9 cellular contexts compared by ENCODE assay signal in the genomic region with DNA sequence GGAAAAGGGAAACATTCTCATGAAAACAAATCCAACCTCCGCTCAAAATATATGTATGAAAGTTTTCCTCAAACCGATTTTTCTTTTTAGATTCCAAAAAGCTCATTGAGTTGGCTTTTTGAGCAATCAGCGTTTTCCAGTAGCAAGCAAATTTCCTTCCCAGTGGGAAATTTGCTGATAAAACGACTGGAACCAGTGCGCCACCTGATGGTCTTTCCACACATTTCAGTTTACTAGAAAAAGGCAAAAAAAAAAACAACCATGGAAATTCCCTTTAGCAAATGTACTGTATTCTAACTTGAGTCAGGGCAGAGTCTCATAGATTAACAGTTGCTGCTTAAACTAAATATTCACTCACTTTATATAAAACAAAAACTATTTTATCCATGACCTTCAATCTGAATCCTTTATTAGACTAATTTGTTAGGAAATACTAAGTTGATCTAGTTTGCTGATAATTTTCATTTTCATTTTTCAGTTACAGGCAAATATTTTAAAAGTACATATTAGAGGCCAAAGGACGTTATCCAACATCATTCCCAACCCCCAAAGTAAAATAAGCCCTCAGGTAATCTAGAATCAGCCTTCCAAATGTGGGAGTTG.
DNase-seq lines count a peak whose midpoint lies in the region; TF ChIP-seq lines count a peak whose summit lies in the region.
"Had no signal": no experiment of that assay in that cellular context is flagged by ENCODE, and none has a peak within 500 bp of the region (broad histone marks: within the 10 kb centered on the region; RNA-seq: fewer than 3 reads in every experiment).

No MANE protein-coding gene starts in this region.

- CTCF ChIA-PET in CD4-positive, alpha-beta memory T cell (lab: Charles Lee; ENCODE audit: partially characterized antibody) = no interaction called here

- no peak overlapping the region for H3K27ac ChIP-seq in CD4-positive, alpha-beta memory T cell (ENCODE audit: low read depth, low read length)

- H3K4me3 ChIP-seq in CD4-positive, alpha-beta memory T cell (ENCODE audit: low read length in 2 of 2) = no peak overlapping the region

- no peaks in the 10 kb centered on the region for H3K27me3 ChIP-seq in CD4-positive, alpha-beta memory T cell (ENCODE audit: insufficient read depth, low read length)

- H3K4me3 Mint-ChIP-seq in endothelial cell (ENCODE audit: unreplicated experiment) = no peak overlapping the region
- H3K4me3 Mint-ChIP-seq in osteocyte (ENCODE audit: unreplicated experiment) = no peak overlapping the region
- H3K4me3 Mint-ChIP-seq in CD4-positive, alpha-beta memory T cell = no peak overlapping the region
- H3K4me3 Mint-ChIP-seq in T-helper 2 cell treated with Interferon-gamma antibody and Interleukin-4, amounts not matched to agents 5 μg/mL and 100 μg/mL, for 36 hours = no peak overlapping the region
- H3K4me3 Mint-ChIP-seq: activated naive CD8-positive, alpha-beta T cell had no signal

- H3K36me3 Mint-ChIP-seq in endothelial cell (ENCODE audit: low read depth, unreplicated experiment) (no peaks in the 10 kb centered on the region), osteocyte (ENCODE audit: unreplicated experiment) (no peaks in the 10 kb centered on the region)
- no peaks in the 10 kb centered on the region for H3K36me3 Mint-ChIP-seq in CD4-positive, alpha-beta memory T cell
- no peaks in the 10 kb centered on the region for H3K36me3 Mint-ChIP-seq in T-helper 2 cell treated with Interferon-gamma antibody and Interleukin-4, amounts not matched to agents 5 μg/mL and 100 μg/mL, for 36 hours (ENCODE audit: low read depth)
- H3K36me3 Mint-ChIP-seq: activated naive CD8-positive, alpha-beta T cell had no signal

- H3K4me1 ChIP-seq in CD4-positive, alpha-beta memory T cell (ENCODE audit: insufficient read depth, low read length) = no peaks in the 10 kb centered on the region

- H3K27ac Mint-ChIP-seq in endothelial cell (ENCODE audit: unreplicated experiment) (no peak overlapping the region), osteocyte (ENCODE audit: unreplicated experiment) (no peak overlapping the region)
- H3K27ac Mint-ChIP-seq in CD4-positive, alpha-beta memory T cell = no peak overlapping the region
- no peak overlapping the region for H3K27ac Mint-ChIP-seq in T-helper 2 cell treated with Interferon-gamma antibody and Interleukin-4, amounts not matched to agents 5 μg/mL and 100 μg/mL, for 36 hours
- H3K27ac Mint-ChIP-seq: activated naive CD8-positive, alpha-beta T cell had no signal

- H3K9me3 ChIP-seq in CD4-positive, alpha-beta memory T cell (ENCODE audit: control insufficient read depth in 1 of 2, low read length in 2 of 2) = no peaks in the 10 kb centered on the region

- intact Hi-C loops in CD4-positive, alpha-beta memory T cell (cut with micrococcal nuclease) = no loop called here

- H3K27me3 Mint-ChIP-seq in endothelial cell (ENCODE audit: unreplicated experiment) (peaks cover 3% of the 10 kb centered on the region), osteocyte (ENCODE audit: unreplicated experiment) (peaks cover 2% of the 10 kb centered on the region)
- H3K27me3 Mint-ChIP-seq in CD4-positive, alpha-beta memory T cell = no peaks in the 10 kb centered on the region
- H3K27me3 Mint-ChIP-seq in T-helper 2 cell treated with Interferon-gamma antibody and Interleukin-4, amounts not matched to agents 5 μg/mL and 100 μg/mL, for 36 hours (ENCODE audit: low read depth) = no peaks in the 10 kb centered on the region

- TF ChIP-seq CTCF in endothelial cell (IDR thresholded peaks at IDR 0.05; ENCODE audit: unreplicated experiment) (peak; percentile 79), osteocyte (IDR thresholded peaks at IDR 0.05) (peak; percentile 68)

- peaks cover 3% of the 10 kb centered on the region for H3K4me1 Mint-ChIP-seq in endothelial cell (ENCODE audit: unreplicated experiment)
- H3K4me1 Mint-ChIP-seq in osteocyte (ENCODE audit: unreplicated experiment) = no peaks in the 10 kb centered on the region
- no peaks in the 10 kb centered on the region for H3K4me1 Mint-ChIP-seq in CD4-positive, alpha-beta memory T cell
- no peaks in the 10 kb centered on the region for H3K4me1 Mint-ChIP-seq in T-helper 2 cell treated with Interferon-gamma antibody and Interleukin-4, amounts not matched to agents 5 μg/mL and 100 μg/mL, for 36 hours (ENCODE audit: low read depth)

- DNase-seq in SIG-M5 treated with dmso at 0.1 percent for 504 hours (lab: John Stamatoyannopoulos, UW; ENCODE audit: unreplicated experiment) (peak; percentile 6), SIG-M5 (lab: John Stamatoyannopoulos, UW) (no peak), NCI-H2196 (lab: John Stamatoyannopoulos, UW; ENCODE audit: unreplicated experiment) (peak; percentile 56), endothelial cell (ENCODE audit: low spot score) (peak; percentile 54), osteocyte (ENCODE audit: extremely low spot score, unreplicated experiment) (no peak)
- DNase-seq in CD4-positive, alpha-beta memory T cell = no peak
- DNase-seq in NK-92 treated with Interleukin-12 subunit alpha and Interleukin-12 subunit beta, amount 100 ng/mL, for 24 hours (lab: John Stamatoyannopoulos, UW) = no peak
- no peak for DNase-seq in T-helper 2 cell treated with Interferon-gamma antibody and Interleukin-4, amounts not matched to agents 5 μg/mL and 100 μg/mL, for 36 hours (ENCODE audit: low spot score)

- POLR2A ChIA-PET in CD4-positive, alpha-beta memory T cell (lab: Charles Lee; ENCODE audit: partially characterized antibody) = no interaction called here

- H3K36me3 ChIP-seq in CD4-positive, alpha-beta memory T cell (ENCODE audit: insufficient read depth, low read length) = no peaks in the 10 kb centered on the region

- H3K9me3 Mint-ChIP-seq in endothelial cell (ENCODE audit: unreplicated experiment) (no peaks in the 10 kb centered on the region), osteocyte (ENCODE audit: unreplicated experiment) (no peaks in the 10 kb centered on the region)
- peaks cover 0 to 7% (median under 1%) of the 10 kb centered on the region in 8 donors for H3K9me3 Mint-ChIP-seq in CD4-positive, alpha-beta memory T cell
- H3K9me3 Mint-ChIP-seq in T-helper 2 cell treated with Interferon-gamma antibody and Interleukin-4, amounts not matched to agents 5 μg/mL and 100 μg/mL, for 36 hours = no peaks in the 10 kb centered on the region

Comparison
In these comparisons a context has a peak if more than half of its experiments do, and no peak if none do; other contexts are left out.
1. DNase-seq: peak in SIG-M5 treated with dmso at 0.1 percent for 504 hours (single experiment), NCI-H2196 (single experiment) and endothelial cell (single experiment); none in SIG-M5 (single experiment), osteocyte (single experiment), CD4-positive, alpha-beta memory T cell (0 of 5), NK-92 treated with Interleukin-12 subunit alpha and Interleukin-12 subunit beta, amount 100 ng/mL, for 24 hours (single experiment) and T-helper 2 cell treated with Interferon-gamma antibody and Interleukin-4, amounts not matched to agents 5 μg/mL and 100 μg/mL, for 36 hours (single experiment).